ENCODE assay signal across 13 cellular contexts in genomic region chr6:142867355-142867801, GRCh38.
DNase-seq lines count a peak whose midpoint lies in the region; ATAC-seq, FAIRE-seq and TF ChIP-seq lines count a peak whose summit lies in the region.
"Had no signal": no experiment of that assay in that cellular context is flagged by ENCODE, and none has a peak within 500 bp of the region (broad histone marks: within the 10 kb centered on the region; RNA-seq: fewer than 3 reads in every experiment).

No MANE protein-coding gene starts in this region.

- peak overlapping the region; percentile 61 for H3K27ac ChIP-seq in cardiac muscle cell
- H3K27ac ChIP-seq: foreskin keratinocyte, neutrophil, vagina had no signal

- no peaks in the 10 kb centered on the region for H3K27me3 ChIP-seq in cardiac muscle cell
- H3K27me3 ChIP-seq: foreskin keratinocyte, neutrophil, vagina had no signal

- peaks cover 66% of the 10 kb centered on the region for H3K4me1 Mint-ChIP-seq in activated T-helper 17 cell treated with anti-CD3 and anti-CD28 coated beads, Interleukin-2, amount 50 U/mL, for 72 hours
- peaks cover 19% of the 10 kb centered on the region for H3K4me1 Mint-ChIP-seq in type B pancreatic cell (ENCODE audit: unreplicated experiment)
- H3K4me1 Mint-ChIP-seq in stimulated activated effector memory CD8-positive, alpha-beta T cell treated with anti-CD3 and anti-CD28 coated beads, Interleukin-12 subunit alpha, Interleukin-12 subunit beta, amount 100 ng/mL, for 72 hours: peaks cover 70% of the 10 kb centered on the region

- intact Hi-C loops in left cardiac atrium (cut with DNase I): no loop called here

- CTCF ChIA-PET in GM10248 (lab: Yijun Ruan, JAX): interaction anchor here (6.8 kb wide), 1 partner anchor 11 kb away, joined by 69 read pairs; no protein-coding TSS in a partner anchor

- peak overlapping the region; percentile 14 for H3K27ac Mint-ChIP-seq in activated T-helper 17 cell treated with anti-CD3 and anti-CD28 coated beads, Interleukin-2, amount 50 U/mL, for 72 hours
- peak overlapping the region; percentile 35 for H3K27ac Mint-ChIP-seq in type B pancreatic cell
- H3K27ac Mint-ChIP-seq in stimulated activated effector memory CD8-positive, alpha-beta T cell treated with anti-CD3 and anti-CD28 coated beads, Interleukin-12 subunit alpha, Interleukin-12 subunit beta, amount 100 ng/mL, for 72 hours: no peak overlapping the region
- H3K27ac Mint-ChIP-seq: HFFc6 had no signal

- no peaks in the 10 kb centered on the region for H3K9me3 Mint-ChIP-seq in activated T-helper 17 cell treated with anti-CD3 and anti-CD28 coated beads, Interleukin-2, amount 50 U/mL, for 72 hours
- H3K9me3 Mint-ChIP-seq in type B pancreatic cell: peaks cover 6% of the 10 kb centered on the region
- H3K9me3 Mint-ChIP-seq in stimulated activated effector memory CD8-positive, alpha-beta T cell treated with anti-CD3 and anti-CD28 coated beads, Interleukin-12 subunit alpha, Interleukin-12 subunit beta, amount 100 ng/mL, for 72 hours: no peaks in the 10 kb centered on the region
- H3K9me3 Mint-ChIP-seq: HFFc6 had no signal

- H3K9me3 ChIP-seq in cardiac muscle cell (ENCODE audit: low read depth): no peaks in the 10 kb centered on the region
- H3K9me3 ChIP-seq: neutrophil, vagina had no signal

- TF ChIP-seq CTCF in cardiac muscle cell (IDR thresholded peaks at IDR 0.05; ENCODE audit: low read depth, low read length): no peak
- no peak for TF ChIP-seq CTCF in type B pancreatic cell (conservative IDR thresholded peaks at IDR 0.05)
- TF ChIP-seq CTCF in GM10248 (IDR thresholded peaks at IDR 0.05; ENCODE audit: control extremely low read depth, extremely low read depth, low read depth, missing control alignments): no peak

- DNase-seq in cardiac muscle cell (ENCODE audit: low read depth in 1 of 2, low spot score in 1 of 2) (peak in 1 of 2 donors; percentile 48), left cardiac atrium (no peak), type B pancreatic cell (ENCODE audit: extremely low spot score, unreplicated experiment) (no peak), AG20443 (ENCODE audit: low spot score) (no peak), GM10248 (ENCODE audit: extremely low spot score) (no peak)
- no peak for DNase-seq in stimulated activated effector memory CD8-positive, alpha-beta T cell treated with anti-CD3 and anti-CD28 coated beads, Interleukin-12 subunit alpha, Interleukin-12 subunit beta, amount 100 ng/mL, for 72 hours (ENCODE audit: low spot score in 2 of 2)
- DNase-seq: foreskin keratinocyte, HFFc6, NCI-H187 treated with DMSO at 0.1 percent for 48 hours had no signal

- FAIRE-seq in islet of Langerhans (lab: Jason Lieb, UNC): peak; percentile 70

- H3K4me3 Mint-ChIP-seq in activated T-helper 17 cell treated with anti-CD3 and anti-CD28 coated beads, Interleukin-2, amount 50 U/mL, for 72 hours: peak overlapping the region; percentile 74
- no peak overlapping the region for H3K4me3 Mint-ChIP-seq in type B pancreatic cell
- H3K4me3 Mint-ChIP-seq in stimulated activated effector memory CD8-positive, alpha-beta T cell treated with anti-CD3 and anti-CD28 coated beads, Interleukin-12 subunit alpha, Interleukin-12 subunit beta, amount 100 ng/mL, for 72 hours: no peak overlapping the region
- H3K4me3 Mint-ChIP-seq: HFFc6 had no signal

- ATAC-seq in left cardiac atrium: no peak
- peak; percentile 12 for ATAC-seq in activated T-helper 17 cell treated with anti-CD3 and anti-CD28 coated beads, Interleukin-2, amount 50 U/mL, for 72 hours (replicated peaks)
- no peak for ATAC-seq in stimulated activated effector memory CD8-positive, alpha-beta T cell treated with anti-CD3 and anti-CD28 coated beads, Interleukin-12 subunit alpha, Interleukin-12 subunit beta, amount 100 ng/mL, for 72 hours
- ATAC-seq: foreskin keratinocyte had no signal

- no peaks in the 10 kb centered on the region for H3K36me3 ChIP-seq in cardiac muscle cell
- H3K36me3 ChIP-seq: neutrophil, vagina had no signal

- no peaks in the 10 kb centered on the region for H3K27me3 Mint-ChIP-seq in activated T-helper 17 cell treated with anti-CD3 and anti-CD28 coated beads, Interleukin-2, amount 50 U/mL, for 72 hours
- no peaks in the 10 kb centered on the region for H3K27me3 Mint-ChIP-seq in type B pancreatic cell

- no peak overlapping the region for H3K4me3 ChIP-seq in cardiac muscle cell
- H3K4me3 ChIP-seq: vagina had no signal

- H3K4me1 ChIP-seq in cardiac muscle cell (ENCODE audit: low read depth): peaks cover 47% of the 10 kb centered on the region

- POLR2A ChIA-PET in GM10248 (lab: Yijun Ruan, JAX): no interaction called here

- H3K36me3 Mint-ChIP-seq in activated T-helper 17 cell treated with anti-CD3 and anti-CD28 coated beads, Interleukin-2, amount 50 U/mL, for 72 hours (ENCODE audit: low read depth): peaks cover 40% of the 10 kb centered on the region
- no peaks in the 10 kb centered on the region for H3K36me3 Mint-ChIP-seq in type B pancreatic cell
- peaks cover 7% of the 10 kb centered on the region for H3K36me3 Mint-ChIP-seq in stimulated activated effector memory CD8-positive, alpha-beta T cell treated with anti-CD3 and anti-CD28 coated beads, Interleukin-12 subunit alpha, Interleukin-12 subunit beta, amount 100 ng/mL, for 72 hours
